1 cellular context compared by ENCODE assay signal in the genomic region with DNA sequence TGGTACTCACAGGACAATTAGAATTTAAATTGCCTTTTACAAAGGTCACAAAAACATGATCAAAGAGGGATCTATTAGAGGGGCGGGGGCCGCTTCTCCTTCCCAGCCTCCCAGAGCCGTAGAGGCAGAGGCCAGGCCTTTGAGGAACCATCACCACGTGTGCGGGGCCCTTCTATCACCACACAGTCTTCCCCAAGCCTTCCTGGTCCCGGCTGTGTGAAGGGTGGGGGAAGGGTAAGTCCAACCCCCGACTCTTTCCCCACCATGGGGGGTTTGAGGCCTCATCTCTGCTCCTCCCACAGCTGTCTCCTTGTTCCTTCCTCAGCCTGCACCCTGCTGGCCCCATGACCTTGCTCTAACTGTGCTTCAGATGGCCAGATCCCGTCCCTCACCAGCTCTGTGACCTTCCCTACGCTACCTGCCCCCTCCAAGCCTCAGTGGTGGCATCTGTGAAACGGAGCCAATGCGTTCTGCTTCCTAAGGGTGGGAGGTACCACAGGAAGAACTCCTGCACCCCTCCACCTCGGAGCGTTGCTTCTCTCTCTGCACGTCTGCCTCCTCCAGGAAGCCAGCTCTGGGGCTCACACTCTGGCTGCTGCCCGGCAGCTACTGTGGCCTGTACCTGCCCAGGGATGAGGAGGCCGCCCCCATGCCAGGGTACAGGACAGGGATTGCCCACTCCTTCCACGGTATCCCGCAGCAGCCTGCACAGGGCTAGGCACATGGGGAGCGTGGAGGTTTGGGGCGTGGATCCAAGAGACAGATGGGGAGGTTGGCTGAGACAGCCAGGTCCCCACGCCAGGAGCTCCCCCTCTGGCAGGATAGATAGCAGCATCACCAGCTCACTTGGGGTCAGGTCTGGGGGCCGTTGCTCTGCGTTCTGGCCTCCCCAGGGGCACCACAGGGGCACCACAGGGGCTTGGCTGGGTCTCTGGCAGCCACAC.
TF ChIP-seq lines count a peak whose summit lies in the region.

No MANE protein-coding gene starts in this region.

TF ChIP-seq in GM23338, 12 proteins besides CTCF, POLR2A, EP300 and RAD21:
- TF ChIP-seq CREB1 (CRISPR knock-in tag; IDR thresholded peaks at IDR 0.05; ENCODE audit: low read depth) (no peak), STAT1 (IDR thresholded peaks at IDR 0.05; ENCODE audit: unreplicated experiment) (no peak), EZH2phosphoT487 (IDR thresholded peaks at IDR 0.05; ENCODE audit: unreplicated experiment) (no peak)
- TF ChIP-seq, protein P1, sequence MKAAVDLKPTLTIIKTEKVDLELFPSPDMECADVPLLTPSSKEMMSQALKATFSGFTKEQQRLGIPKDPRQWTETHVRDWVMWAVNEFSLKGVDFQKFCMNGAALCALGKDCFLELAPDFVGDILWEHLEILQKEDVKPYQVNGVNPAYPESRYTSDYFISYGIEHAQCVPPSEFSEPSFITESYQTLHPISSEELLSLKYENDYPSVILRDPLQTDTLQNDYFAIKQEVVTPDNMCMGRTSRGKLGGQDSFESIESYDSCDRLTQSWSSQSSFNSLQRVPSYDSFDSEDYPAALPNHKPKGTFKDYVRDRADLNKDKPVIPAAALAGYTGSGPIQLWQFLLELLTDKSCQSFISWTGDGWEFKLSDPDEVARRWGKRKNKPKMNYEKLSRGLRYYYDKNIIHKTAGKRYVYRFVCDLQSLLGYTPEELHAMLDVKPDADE (IDR thresholded peaks at IDR 0.05) = no peak
- TF ChIP-seq, protein P2, sequence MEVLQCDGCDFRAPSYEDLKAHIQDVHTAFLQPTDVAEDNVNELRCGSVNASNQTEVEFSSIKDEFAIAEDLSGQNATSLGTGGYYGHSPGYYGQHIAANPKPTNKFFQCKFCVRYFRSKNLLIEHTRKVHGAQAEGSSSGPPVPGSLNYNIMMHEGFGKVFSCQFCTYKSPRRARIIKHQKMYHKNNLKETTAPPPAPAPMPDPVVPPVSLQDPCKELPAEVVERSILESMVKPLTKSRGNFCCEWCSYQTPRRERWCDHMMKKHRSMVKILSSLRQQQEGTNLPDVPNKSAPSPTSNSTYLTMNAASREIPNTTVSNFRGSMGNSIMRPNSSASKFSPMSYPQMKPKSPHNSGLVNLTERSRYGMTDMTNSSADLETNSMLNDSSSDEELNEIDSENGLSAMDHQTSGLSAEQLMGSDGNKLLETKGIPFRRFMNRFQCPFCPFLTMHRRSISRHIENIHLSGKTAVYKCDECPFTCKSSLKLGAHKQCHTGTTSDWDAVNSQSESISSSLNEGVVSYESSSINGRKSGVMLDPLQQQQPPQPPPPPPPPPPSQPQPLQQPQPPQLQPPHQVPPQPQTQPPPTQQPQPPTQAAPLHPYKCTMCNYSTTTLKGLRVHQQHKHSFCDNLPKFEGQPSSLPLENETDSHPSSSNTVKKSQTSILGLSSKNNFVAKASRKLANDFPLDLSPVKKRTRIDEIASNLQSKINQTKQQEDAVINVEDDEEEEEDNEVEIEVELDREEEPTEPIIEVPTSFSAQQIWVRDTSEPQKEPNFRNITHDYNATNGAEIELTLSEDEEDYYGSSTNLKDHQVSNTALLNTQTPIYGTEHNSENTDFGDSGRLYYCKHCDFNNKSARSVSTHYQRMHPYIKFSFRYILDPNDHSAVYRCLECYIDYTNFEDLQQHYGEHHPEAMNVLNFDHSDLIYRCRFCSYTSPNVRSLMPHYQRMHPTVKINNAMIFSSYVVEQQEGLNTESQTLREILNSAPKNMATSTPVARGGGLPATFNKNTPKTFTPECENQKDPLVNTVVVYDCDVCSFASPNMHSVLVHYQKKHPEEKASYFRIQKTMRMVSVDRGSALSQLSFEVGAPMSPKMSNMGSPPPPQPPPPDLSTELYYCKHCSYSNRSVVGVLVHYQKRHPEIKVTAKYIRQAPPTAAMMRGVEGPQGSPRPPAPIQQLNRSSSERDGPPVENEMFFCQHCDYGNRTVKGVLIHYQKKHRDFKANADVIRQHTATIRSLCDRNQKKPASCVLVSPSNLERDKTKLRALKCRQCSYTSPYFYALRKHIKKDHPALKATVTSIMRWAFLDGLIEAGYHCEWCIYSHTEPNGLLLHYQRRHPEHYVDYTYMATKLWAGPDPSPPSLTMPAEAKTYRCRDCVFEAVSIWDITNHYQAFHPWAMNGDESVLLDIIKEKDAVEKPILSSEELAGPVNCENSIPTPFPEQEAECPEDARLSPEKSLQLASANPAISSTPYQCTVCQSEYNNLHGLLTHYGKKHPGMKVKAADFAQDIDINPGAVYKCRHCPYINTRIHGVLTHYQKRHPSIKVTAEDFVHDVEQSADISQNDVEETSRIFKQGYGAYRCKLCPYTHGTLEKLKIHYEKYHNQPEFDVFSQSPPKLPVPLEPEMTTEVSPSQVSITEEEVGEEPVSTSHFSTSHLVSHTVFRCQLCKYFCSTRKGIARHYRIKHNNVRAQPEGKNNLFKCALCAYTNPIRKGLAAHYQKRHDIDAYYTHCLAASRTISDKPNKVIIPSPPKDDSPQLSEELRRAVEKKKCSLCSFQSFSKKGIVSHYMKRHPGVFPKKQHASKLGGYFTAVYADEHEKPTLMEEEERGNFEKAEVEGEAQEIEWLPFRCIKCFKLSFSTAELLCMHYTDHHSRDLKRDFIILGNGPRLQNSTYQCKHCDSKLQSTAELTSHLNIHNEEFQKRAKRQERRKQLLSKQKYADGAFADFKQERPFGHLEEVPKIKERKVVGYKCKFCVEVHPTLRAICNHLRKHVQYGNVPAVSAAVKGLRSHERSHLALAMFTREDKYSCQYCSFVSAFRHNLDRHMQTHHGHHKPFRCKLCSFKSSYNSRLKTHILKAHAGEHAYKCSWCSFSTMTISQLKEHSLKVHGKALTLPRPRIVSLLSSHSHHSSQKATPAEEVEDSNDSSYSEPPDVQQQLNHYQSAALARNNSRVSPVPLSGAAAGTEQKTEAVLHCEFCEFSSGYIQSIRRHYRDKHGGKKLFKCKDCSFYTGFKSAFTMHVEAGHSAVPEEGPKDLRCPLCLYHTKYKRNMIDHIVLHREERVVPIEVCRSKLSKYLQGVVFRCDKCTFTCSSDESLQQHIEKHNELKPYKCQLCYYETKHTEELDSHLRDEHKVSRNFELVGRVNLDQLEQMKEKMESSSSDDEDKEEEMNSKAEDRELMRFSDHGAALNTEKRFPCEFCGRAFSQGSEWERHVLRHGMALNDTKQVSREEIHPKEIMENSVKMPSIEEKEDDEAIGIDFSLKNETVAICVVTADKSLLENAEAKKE (CRISPR knock-in tag; IDR thresholded peaks at IDR 0.05) = no peak
